Comparison of ENCODE assay signal across 2 cellular contexts in the genomic region with DNA sequence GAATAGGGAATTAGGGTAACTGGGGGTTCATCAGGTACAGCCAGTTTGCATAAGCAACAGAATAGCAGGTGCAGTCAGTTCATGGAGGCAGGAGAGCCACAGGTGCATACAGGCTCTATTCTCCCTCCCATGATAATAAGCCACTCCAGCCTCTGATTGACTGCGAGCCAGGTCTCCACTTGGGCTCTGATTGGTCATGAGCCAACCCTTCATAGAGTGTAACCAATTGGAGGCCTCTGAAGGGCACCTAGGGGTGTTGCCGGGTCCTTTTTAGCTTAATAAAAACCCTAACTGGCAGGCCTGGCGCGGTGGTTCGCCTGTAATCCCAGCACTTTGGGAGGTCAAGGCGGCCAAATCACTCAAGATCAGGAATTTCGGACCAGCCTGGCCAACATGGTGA.
A peak's percentile ranks its signal among the peaks of the same experiment; 100 is the strongest.
TF ChIP-seq lines count a peak whose summit lies in the region.

No MANE protein-coding gene starts in this region.

TF ChIP-seq in HEK293, 187 proteins besides CTCF, POLR2A, EP300 and RAD21:
- TF ChIP-seq SP2 (tag by site-specific recombination; IDR thresholded peaks at IDR 0.05) (0 out of 2 replicates have a peak, but pooled peaks have one; percentile 5), SCRT2 (tag by site-specific recombination; IDR thresholded peaks at IDR 0.05) (peak; percentile 64), SCRT1 (tag by site-specific recombination; IDR thresholded peaks at IDR 0.05; ENCODE audit: borderline replicate concordance) (0 out of 2 replicates have a peak, but pooled peaks have one; percentile 35), ZNF140 (tag by site-specific recombination; IDR thresholded peaks at IDR 0.05) (no peak)
TF ChIP-seq in HEK293: peak in this region for 3.

TF ChIP-seq in GM12878, 131 proteins besides CTCF, POLR2A, EP300 and RAD21:
- TF ChIP-seq, protein P1, sequence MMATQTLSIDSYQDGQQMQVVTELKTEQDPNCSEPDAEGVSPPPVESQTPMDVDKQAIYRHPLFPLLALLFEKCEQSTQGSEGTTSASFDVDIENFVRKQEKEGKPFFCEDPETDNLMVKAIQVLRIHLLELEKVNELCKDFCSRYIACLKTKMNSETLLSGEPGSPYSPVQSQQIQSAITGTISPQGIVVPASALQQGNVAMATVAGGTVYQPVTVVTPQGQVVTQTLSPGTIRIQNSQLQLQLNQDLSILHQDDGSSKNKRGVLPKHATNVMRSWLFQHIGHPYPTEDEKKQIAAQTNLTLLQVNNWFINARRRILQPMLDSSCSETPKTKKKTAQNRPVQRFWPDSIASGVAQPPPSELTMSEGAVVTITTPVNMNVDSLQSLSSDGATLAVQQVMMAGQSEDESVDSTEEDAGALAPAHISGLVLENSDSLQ (IDR thresholded peaks at IDR 0.05): 0 out of 2 replicates have a peak, but pooled peaks have one; percentile 26
- no peak for TF ChIP-seq CEBPB (IDR thresholded peaks at IDR 0.05; ENCODE audit: borderline replicate concordance in 1 of 2, low read depth in 2 of 2, low read length in 2 of 2)
